20 cellular contexts compared by ENCODE assay signal in the genomic region with DNA sequence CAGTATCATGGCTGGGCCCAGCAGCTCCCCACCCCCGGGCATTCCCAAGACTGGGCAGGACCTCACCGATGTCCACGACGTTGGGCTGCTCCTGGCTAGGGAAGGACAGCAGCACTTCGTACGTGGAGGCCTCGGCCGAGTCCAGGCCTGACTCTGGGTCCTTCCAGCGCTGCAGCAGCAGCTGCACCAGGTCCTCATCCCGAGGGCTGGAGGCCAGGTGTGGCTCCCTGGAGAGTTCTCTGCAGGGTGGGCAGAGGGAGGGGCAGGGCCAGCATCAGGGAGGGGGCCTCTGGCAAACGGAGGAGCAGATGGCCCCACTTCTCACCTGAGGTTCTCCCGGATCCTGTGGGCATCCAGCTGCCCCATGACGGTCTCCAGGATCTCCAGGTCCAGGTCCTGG. TPM values are rescaled to one million over a fixed set of nuclear protein-coding genes. Genes with fewer than 3 reads are reported as not detected.
"Had no signal": no experiment of that assay in that cellular context is flagged by ENCODE, and none has a peak within 500 bp of the region (broad histone marks: within the 10 kb centered on the region; RNA-seq: fewer than 3 reads in every experiment).

No MANE protein-coding gene starts in this region.

- H3K27me3 ChIP-seq: adrenal gland, spleen, testis, uterus had no signal

- H3K36me3 ChIP-seq: adrenal gland, left ventricle myocardium inferior, spleen, uterus had no signal

- DNase-seq: activated gamma-delta T cell treated with Interleukin-2 at 50 U/mL for 16 hours; activated T-cell treated with anti-CD3 and anti-CD28 coated beads, Interleukin-2, amount 50 U/mL, for 1 hour; adrenal gland; central memory CD4-positive, alpha-beta T cell; effector memory CD8-positive, alpha-beta T cell; hypothalamus; left ventricle myocardium inferior; naive thymus-derived CD4-positive, alpha-beta T cell; retina; spleen; stimulated activated CD4-positive, alpha-beta T cell treated with anti-CD3 and anti-CD28 coated beads, Interleukin-4, amount 100 ng/mL, for 1 hour; stimulated activated naive CD4-positive, alpha-beta T cell; T-helper 9 cell; testis; trophoblast cell; uterus had no signal

- H3K4me1 ChIP-seq: adrenal gland, left ventricle myocardium inferior, testis, uterus had no signal

- H3K9me3 ChIP-seq: adrenal gland, left ventricle myocardium inferior, spleen, testis, uterus had no signal

- ATAC-seq: activated naive CD4-positive, alpha-beta T cell treated with anti-CD3 and anti-CD28 coated beads, Interleukin-2, amount 50 U/mL, for 72 hours; effector memory CD8-positive, alpha-beta T cell; esophagus mucosa; naive thymus-derived CD4-positive, alpha-beta T cell; WTC11 had no signal

- H3K27ac ChIP-seq: adrenal gland, left ventricle myocardium inferior, spleen, testis, uterus had no signal

- H3K4me3 ChIP-seq: adrenal gland, left ventricle myocardium inferior, spleen, testis, uterus had no signal

RNA-seq across cellular contexts. Expression of a gene that starts 0.3 kb away (rescaled TPM):
- total RNA-seq: astrocyte had no signal
